ENCODE assay signal across 29 cellular contexts in the genomic region with DNA sequence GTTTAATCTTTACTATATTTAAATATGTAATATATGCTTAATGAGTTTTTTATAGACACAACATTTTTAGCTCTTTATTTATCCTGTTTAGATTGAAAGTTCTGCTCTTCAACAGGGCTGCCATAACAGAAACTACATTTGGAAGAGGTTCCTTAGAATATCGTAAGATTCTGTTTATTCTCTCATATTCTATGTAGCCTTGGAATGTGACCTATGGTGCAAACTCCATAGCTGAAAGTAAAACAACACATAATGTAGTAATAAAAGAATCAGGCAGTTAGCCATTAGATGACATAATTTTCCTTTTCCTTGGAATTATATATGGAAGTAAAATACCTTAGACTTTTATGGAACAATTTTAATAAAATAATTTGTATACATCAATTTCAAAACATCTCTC.
"Had no signal": no experiment of that assay in that cellular context is flagged by ENCODE, and none has a peak within 500 bp of the region (broad histone marks: within the 10 kb centered on the region; RNA-seq: fewer than 3 reads in every experiment).

No MANE protein-coding gene starts in this region.

- ATAC-seq: effector memory CD8-positive, alpha-beta T cell; gastroesophageal sphincter; left cardiac atrium; naive thymus-derived CD4-positive, alpha-beta T cell; right lobe of liver; stimulated activated memory B cell treated with anti-CD40 and anti-IgM and Interleukin-4, amounts not matched to agents 10 μg/mL and 1 μg/mL and 100 μg/mL, for 72 hours had no signal

- DNase-seq: activated CD4-positive, alpha-beta memory T cell treated with anti-CD3 and anti-CD28 coated beads, Interleukin-2, amount 10 ng/mL, durations not matched to agents 7 days and 5 days; activated CD4-positive, alpha-beta T cell treated with anti-CD3 and anti-CD28 coated beads, Interleukin-2, amount 10 ng/mL, durations not matched to agents 24 days and 14 days; activated CD4-positive, CD25-positive, alpha-beta regulatory T cell treated with anti-CD3 and anti-CD28 coated beads, Interleukin-2, amount 50 U/mL, for 72 hours; activated CD8-positive, alpha-beta memory T cell treated with anti-CD3 and anti-CD28 coated beads, Interleukin-2, amount 50 U/mL, for 48 hours; activated gamma-delta T cell; activated naive CD4-positive, alpha-beta T cell treated with anti-CD3 and anti-CD28 coated beads, Interleukin-2, amount 50 U/mL, for 16 hours; activated T-cell treated with anti-CD3 and anti-CD28 coated beads, Interleukin-2, amount 50 U/mL, for 24 hours; effector memory CD8-positive, alpha-beta T cell; erythroblast; left cardiac atrium; mammary epithelial cell; midbrain; naive thymus-derived CD4-positive, alpha-beta T cell; ovary; right lobe of liver; stimulated activated CD4-positive, alpha-beta T cell treated with anti-CD3 and anti-CD28 coated beads, Interleukin-1b, Interleukin-23, amount 100 ng/mL, for 48 hours; stimulated activated CD4-positive, alpha-beta T cell treated with anti-CD3 and anti-CD28 coated beads, Interleukin-4, amount 100 ng/mL, for 4 hours; stimulated activated CD8-positive, alpha-beta memory T cell treated with anti-CD3 and anti-CD28 coated beads, Interleukin-4, amount 100 ng/mL, for 48 hours; SW 1271; T1000; transverse colon had no signal

- H3K36me3 Mint-ChIP-seq: naive thymus-derived CD4-positive, alpha-beta T cell; stimulated activated memory B cell treated with anti-CD40 and anti-IgM and Interleukin-4, amounts not matched to agents 10 μg/mL and 1 μg/mL and 100 μg/mL, for 72 hours had no signal

- H3K4me1 ChIP-seq: gastroesophageal sphincter, right lobe of liver, transverse colon had no signal

- H3K27me3 Mint-ChIP-seq: activated CD4-positive, alpha-beta memory T cell treated with anti-CD3 and anti-CD28 coated beads, Interleukin-2, amount 10 ng/mL, durations not matched to agents 7 days and 5 days; activated CD4-positive, alpha-beta T cell treated with anti-CD3 and anti-CD28 coated beads, Interleukin-2, amount 10 ng/mL, durations not matched to agents 24 days and 14 days; activated T-cell treated with anti-CD3 and anti-CD28 coated beads, Interleukin-2, amount 50 U/mL, for 24 hours; effector memory CD8-positive, alpha-beta T cell; naive thymus-derived CD4-positive, alpha-beta T cell; progenitor cell of endocrine pancreas; stimulated activated memory B cell treated with anti-CD40 and anti-IgM and Interleukin-4, amounts not matched to agents 10 μg/mL and 1 μg/mL and 100 μg/mL, for 72 hours had no signal

- H3K4me3 Mint-ChIP-seq: activated CD4-positive, alpha-beta memory T cell treated with anti-CD3 and anti-CD28 coated beads, Interleukin-2, amount 10 ng/mL, durations not matched to agents 7 days and 5 days; activated CD4-positive, alpha-beta T cell treated with anti-CD3 and anti-CD28 coated beads, Interleukin-2, amount 10 ng/mL, durations not matched to agents 24 days and 14 days; activated T-cell treated with anti-CD3 and anti-CD28 coated beads, Interleukin-2, amount 50 U/mL, for 24 hours; effector memory CD8-positive, alpha-beta T cell; naive thymus-derived CD4-positive, alpha-beta T cell; stimulated activated memory B cell treated with anti-CD40 and anti-IgM and Interleukin-4, amounts not matched to agents 10 μg/mL and 1 μg/mL and 100 μg/mL, for 72 hours; T-helper 1 cell treated with Interleukin-12 subunit alpha and Interleukin-12 subunit beta and Interleukin-4 antibody, amounts not matched to agents 30 μg/mL and 1 μg/mL, for 36 hours had no signal

- H3K9me3 ChIP-seq: gastroesophageal sphincter, ovary, right lobe of liver, transverse colon had no signal

- H3K27ac Mint-ChIP-seq: activated CD4-positive, alpha-beta memory T cell treated with anti-CD3 and anti-CD28 coated beads, Interleukin-2, amount 10 ng/mL, durations not matched to agents 7 days and 5 days; activated CD4-positive, alpha-beta T cell treated with anti-CD3 and anti-CD28 coated beads, Interleukin-2, amount 10 ng/mL, durations not matched to agents 24 days and 14 days; activated T-cell treated with anti-CD3 and anti-CD28 coated beads, Interleukin-2, amount 50 U/mL, for 24 hours; effector memory CD8-positive, alpha-beta T cell; naive thymus-derived CD4-positive, alpha-beta T cell; progenitor cell of endocrine pancreas; stimulated activated memory B cell treated with anti-CD40 and anti-IgM and Interleukin-4, amounts not matched to agents 10 μg/mL and 1 μg/mL and 100 μg/mL, for 72 hours; T-helper 1 cell treated with Interleukin-12 subunit alpha and Interleukin-12 subunit beta and Interleukin-4 antibody, amounts not matched to agents 30 μg/mL and 1 μg/mL, for 36 hours had no signal

- H3K4me2 ChIP-seq: hepatocyte had no signal

- H3K36me3 ChIP-seq: gastroesophageal sphincter, ovary, right lobe of liver, transverse colon had no signal

- H3K27me3 ChIP-seq: gastroesophageal sphincter, hepatocyte, ovary, right lobe of liver, transverse colon had no signal

- H2AFZ ChIP-seq: hepatocyte had no signal

- H3K4me3 ChIP-seq: coronary artery, gastroesophageal sphincter, hepatocyte, ovary, right lobe of liver, skin epidermis, transverse colon had no signal

- H3K4me1 Mint-ChIP-seq: activated CD4-positive, alpha-beta memory T cell treated with anti-CD3 and anti-CD28 coated beads, Interleukin-2, amount 10 ng/mL, durations not matched to agents 7 days and 5 days; activated CD4-positive, alpha-beta T cell treated with anti-CD3 and anti-CD28 coated beads, Interleukin-2, amount 10 ng/mL, durations not matched to agents 24 days and 14 days; naive thymus-derived CD4-positive, alpha-beta T cell; stimulated activated memory B cell treated with anti-CD40 and anti-IgM and Interleukin-4, amounts not matched to agents 10 μg/mL and 1 μg/mL and 100 μg/mL, for 72 hours had no signal

- H3K27ac ChIP-seq: coronary artery, gastroesophageal sphincter, hepatocyte, ovary, right lobe of liver, skin epidermis, transverse colon had no signal

- FAIRE-seq: keratinocyte had no signal
